Comparison of ENCODE assay signal across 8 cellular contexts in genomic region chr2:235263205-235264120, GRCh38.
DNase-seq lines count a peak whose midpoint lies in the region; FAIRE-seq and TF ChIP-seq lines count a peak whose summit lies in the region.

No MANE protein-coding gene starts in this region.

- dilution Hi-C loops in endothelial cell of umbilical vein (cut with MboI; ENCODE audit: extremely low pct_ligation_motif_present, low sequenced_read_pairs) = no loop called here

- H4K20me1 ChIP-seq in endothelial cell of umbilical vein (replicated peaks; ENCODE audit: control insufficient read depth, extremely low read depth, insufficient read depth, low read length) = no peaks in the 10 kb centered on the region

- H3K4me1 Mint-ChIP-seq in mesothelial cell of epicardium (peaks cover 26% of the 10 kb centered on the region), endothelial cell (ENCODE audit: unreplicated experiment) (peaks cover 27% of the 10 kb centered on the region)

- H3K27me3 Mint-ChIP-seq in mesothelial cell of epicardium (ENCODE audit: low read depth) = no peaks in the 10 kb centered on the region
- peaks cover 3% of the 10 kb centered on the region for H3K27me3 Mint-ChIP-seq in endothelial cell (ENCODE audit: unreplicated experiment)

- no peak for TF ChIP-seq POLR2A in endothelial cell of umbilical vein (IDR thresholded peaks at IDR 0.05; ENCODE audit: low read depth, low read length)

- H3K79me2 ChIP-seq in endothelial cell of umbilical vein (ENCODE audit: control insufficient read depth, insufficient read depth, low read length) = no peaks in the 10 kb centered on the region

- H3K4me3 ChIP-seq in AG04450 (ENCODE audit: low read depth, low read length) = peak overlapping the region; percentile 41
- no peak overlapping the region for H3K4me3 ChIP-seq in endothelial cell of umbilical vein (replicated peaks in 1 of 3; ENCODE audit: insufficient read depth in 1 of 3, low read depth in 1 of 3, low read length in 3 of 3)

- peaks cover 21% of the 10 kb centered on the region for H3K4me1 ChIP-seq in endothelial cell of umbilical vein (ENCODE audit: control insufficient read depth, extremely low read depth, insufficient read depth, low read length)

- H3K9me3 ChIP-seq in AG04450 (ENCODE audit: control insufficient read depth, insufficient read depth, low read length) (no peaks in the 10 kb centered on the region), endothelial cell of umbilical vein (replicated peaks; ENCODE audit: control insufficient read depth, insufficient read depth, low read length) (no peaks in the 10 kb centered on the region)

- H3K27ac ChIP-seq in AG04450 (ENCODE audit: low read depth, low read length) (peak overlapping the region; percentile 65), endothelial cell of umbilical vein (ENCODE audit: insufficient read depth, low read depth, low read length) (peak overlapping the region; percentile 40)

- POLR2A ChIA-PET in AG04450 (lab: Yijun Ruan, JAX) = interaction anchor here (0.5 kb wide), 1 partner anchor 402 kb away, joined by 3 read pairs; no protein-coding TSS in a partner anchor
- POLR2A ChIA-PET in endothelial cell of umbilical vein (lab: Charles Lee) = no interaction called here

- H3K9me3 Mint-ChIP-seq in mesothelial cell of epicardium (no peaks in the 10 kb centered on the region), endothelial cell (ENCODE audit: unreplicated experiment) (no peaks in the 10 kb centered on the region)

- H3K9ac ChIP-seq in endothelial cell of umbilical vein (replicated peaks; ENCODE audit: extremely low read depth, insufficient read depth, low read length) = peak overlapping the region; percentile 59

- H3K4me2 ChIP-seq in endothelial cell of umbilical vein (ENCODE audit: insufficient read depth, low read length) = peak overlapping the region; percentile 63

- H3K4me3 Mint-ChIP-seq in mesothelial cell of epicardium (peak overlapping the region; percentile 43), endothelial cell (ENCODE audit: unreplicated experiment) (no peak overlapping the region)

- H3K9me1 ChIP-seq in endothelial cell of umbilical vein (replicated peaks; ENCODE audit: control insufficient read depth, extremely low read depth, insufficient read depth, low read length) = no peaks in the 10 kb centered on the region

- CTCF ChIA-PET in AG04450 (lab: Charles Lee) = interaction anchor here (0.6 to 1.8 kb wide), 5 partner anchors 14 to 958 kb away, joined by 3 to 11 read pairs (median 5); no protein-coding TSS in a partner anchor
- CTCF ChIA-PET in endothelial cell of umbilical vein (lab: Charles Lee) = interaction anchor here (0.7 to 1.0 kb wide), 2 partner anchors 146 to 181 kb away, joined by 3 to 5 read pairs; no protein-coding TSS in a partner anchor

- no peak for TF ChIP-seq CTCF in AG04450 (IDR thresholded peaks at IDR 0.05; ENCODE audit: low read depth, low read length)
- TF ChIP-seq CTCF in endothelial cell of umbilical vein (IDR thresholded peaks at IDR 0.05; ENCODE audit: extremely low read depth in 1 of 2, insufficient read depth in 1 of 2, low read depth in 1 of 2, low read length in 2 of 2) = no peak
- no peak for TF ChIP-seq CTCF in mesothelial cell of epicardium (IDR thresholded peaks at IDR 0.05; ENCODE audit: unreplicated experiment)
- no peak for TF ChIP-seq CTCF in endothelial cell (IDR thresholded peaks at IDR 0.05; ENCODE audit: unreplicated experiment)

- DNase-seq in AG04450 (ENCODE audit: low read depth, low spot score) = peak; percentile 70
- peak; percentile 76 for DNase-seq in NCI-H2227 (lab: John Stamatoyannopoulos, UW; ENCODE audit: unreplicated experiment)
- DNase-seq in endothelial cell of umbilical vein (ENCODE audit: low read depth, low spot score) = peak; percentile 76
- peak in 1 of 2 experiments; percentile 45 for DNase-seq in mesothelial cell of epicardium (ENCODE audit: low spot score in 2 of 2, unreplicated experiment in 2 of 2)
- no peak for DNase-seq in RPMI8226
- no peak for DNase-seq in stimulated activated CD4-positive, alpha-beta T cell treated with anti-CD3 and anti-CD28 coated beads, Interleukin-2, amount 100 ng/mL, for 48 hours
- DNase-seq in endothelial cell (ENCODE audit: low spot score) = no peak
- DNase-seq in NAMALWA (ENCODE audit: low spot score) = no peak

- H3K27ac Mint-ChIP-seq in mesothelial cell of epicardium (peak overlapping the region; percentile 37), endothelial cell (ENCODE audit: unreplicated experiment) (no peak overlapping the region)

- no TSS peak for BruUV-seq in endothelial cell of umbilical vein (replicated peaks; lab: Mats Ljungman, UMichigan)

- peak overlapping the region; percentile 69 for H2AFZ ChIP-seq in endothelial cell of umbilical vein (ENCODE audit: low read depth, low read length)

- no peaks in the 10 kb centered on the region for H3K36me3 ChIP-seq in endothelial cell of umbilical vein (ENCODE audit: control insufficient read depth in 2 of 2, extremely low read depth in 1 of 2, insufficient read depth in 2 of 2, low read length in 2 of 2)

- no peaks in the 10 kb centered on the region for H3K36me3 Mint-ChIP-seq in mesothelial cell of epicardium
- H3K36me3 Mint-ChIP-seq in endothelial cell (ENCODE audit: low read depth, unreplicated experiment) = no peaks in the 10 kb centered on the region

- H3K27me3 ChIP-seq in AG04450 (ENCODE audit: control insufficient read depth, insufficient read depth, low read length) = no peaks in the 10 kb centered on the region
- H3K27me3 ChIP-seq in endothelial cell of umbilical vein (ENCODE audit: control insufficient read depth in 2 of 2, insufficient read depth in 2 of 2, low read length in 2 of 2) = no peaks in the 10 kb centered on the region

- intact Hi-C loops in endothelial cell of umbilical vein (cut with micrococcal nuclease) = loop anchor here (1.0 kb wide), 1 partner anchor 25 kb away; no protein-coding TSS in a partner anchor

- FAIRE-seq in endothelial cell of umbilical vein (lab: Jason Lieb, UNC) = peak; percentile 94

TF ChIP-seq in endothelial cell of umbilical vein, 7 proteins besides CTCF, POLR2A, EP300 and RAD21:
- peak; percentile 50 for TF ChIP-seq POLR2AphosphoS5 (IDR thresholded peaks at IDR 0.05; ENCODE audit: insufficient read depth, low read depth, low read length)
- peak; percentile 48 for TF ChIP-seq JUN (IDR thresholded peaks at IDR 0.05; ENCODE audit: borderline replicate concordance, insufficient read depth, insufficient read length, low read depth)
- peak; percentile 25 for TF ChIP-seq MAX (IDR thresholded peaks at IDR 0.05; ENCODE audit: insufficient read depth, insufficient read length)
- no peak for TF ChIP-seq GATA2 (IDR thresholded peaks at IDR 0.05; ENCODE audit: insufficient read depth, insufficient read length, low read depth, low read length)
- TF ChIP-seq MYC (IDR thresholded peaks at IDR 0.05; ENCODE audit: low read depth, low read length) = peak; percentile 50
- TF ChIP-seq FOS (IDR thresholded peaks at IDR 0.05; ENCODE audit: borderline replicate concordance, insufficient read depth, low read length) = peak; percentile 83

Comparison
In these comparisons a context has a peak if more than half of its experiments do, and no peak if none do; other contexts are left out.
1. DNase-seq: peak in AG04450 (single experiment), NCI-H2227 (single experiment) and endothelial cell of umbilical vein (single experiment); none in RPMI8226 (single experiment), stimulated activated CD4-positive, alpha-beta T cell treated with anti-CD3 and anti-CD28 coated beads, Interleukin-2, amount 100 ng/mL, for 48 hours (0 of 2), endothelial cell (single experiment) and NAMALWA (single experiment).